16 cellular contexts compared by ENCODE assay signal in the genomic region with DNA sequence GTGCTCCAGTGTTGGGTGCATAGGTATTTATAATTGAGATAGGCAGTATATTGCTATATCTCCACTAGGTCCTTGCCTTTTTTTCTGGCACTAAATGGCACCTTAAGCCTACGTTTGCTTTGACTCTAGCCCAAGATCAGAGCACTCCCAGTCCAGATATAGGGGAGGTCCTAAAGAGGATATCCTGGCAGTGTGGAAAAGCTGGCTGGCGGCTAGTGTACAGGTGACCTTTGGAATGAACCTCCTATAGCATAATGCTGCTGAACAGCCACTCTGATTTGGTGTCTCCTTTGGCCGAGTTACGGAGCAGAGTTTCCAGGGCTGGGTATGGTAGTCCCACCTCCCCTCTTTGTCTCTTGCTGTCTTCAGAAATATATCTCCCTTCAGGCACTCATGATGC.
"Had no signal": no experiment of that assay in that cellular context is flagged by ENCODE, and none has a peak within 500 bp of the region (broad histone marks: within the 10 kb centered on the region; RNA-seq: fewer than 3 reads in every experiment).

No MANE protein-coding gene starts in this region.

- H3K4me3 ChIP-seq: esophagus squamous epithelium, gastroesophageal sphincter, sigmoid colon, skin epidermis, testis, tibial nerve, upper lobe of right lung had no signal

- H3K27ac Mint-ChIP-seq: dendritic cell treated with granulocyte-macrophage colony-stimulating factor and Interleukin-4, amounts not matched to agents 40 ng/mL and 50 ng/mL, for 4 days; effector memory CD8-positive, alpha-beta T cell; natural killer cell had no signal

- ATAC-seq: effector memory CD8-positive, alpha-beta T cell; gastroesophageal sphincter; natural killer cell; upper lobe of right lung had no signal

- H3K36me3 ChIP-seq: esophagus squamous epithelium, gastroesophageal sphincter, sigmoid colon, tibial nerve, upper lobe of right lung had no signal

- H3K27me3 ChIP-seq: esophagus squamous epithelium, gastroesophageal sphincter, sigmoid colon, testis, tibial nerve, upper lobe of right lung had no signal

- DNase-seq: effector memory CD8-positive, alpha-beta T cell; esophagus squamous epithelium; foreskin fibroblast; hippocampal formation; natural killer cell; posterior cingulate gyrus; sigmoid colon; stimulated activated CD4-positive, alpha-beta T cell treated with anti-CD3 and anti-CD28 coated beads, Interleukin-12 subunit alpha, Interleukin-12 subunit beta, amount 100 ng/mL, for 4 hours; stimulated activated naive CD4-positive, alpha-beta T cell treated with Interleukin-2 at 50 U/mL for 16 hours; testis; upper lobe of right lung had no signal

- H3K4me1 ChIP-seq: esophagus squamous epithelium, gastroesophageal sphincter, sigmoid colon, testis, tibial nerve, upper lobe of right lung had no signal

- H3K27me3 Mint-ChIP-seq: dendritic cell treated with granulocyte-macrophage colony-stimulating factor and Interleukin-4, amounts not matched to agents 40 ng/mL and 50 ng/mL, for 4 days; effector memory CD8-positive, alpha-beta T cell had no signal

- H3K27ac ChIP-seq: esophagus squamous epithelium, sigmoid colon, skin epidermis, testis, tibial nerve, upper lobe of right lung had no signal

- H3K9me3 Mint-ChIP-seq: dendritic cell treated with granulocyte-macrophage colony-stimulating factor and Interleukin-4, amounts not matched to agents 40 ng/mL and 50 ng/mL, for 4 days; effector memory CD8-positive, alpha-beta T cell; natural killer cell had no signal

- H3K36me3 Mint-ChIP-seq: natural killer cell had no signal

- H3K4me3 Mint-ChIP-seq: dendritic cell treated with granulocyte-macrophage colony-stimulating factor and Interleukin-4, amounts not matched to agents 40 ng/mL and 50 ng/mL, for 4 days; effector memory CD8-positive, alpha-beta T cell; natural killer cell; neural crest cell had no signal

- H3K9me3 ChIP-seq: esophagus squamous epithelium, gastroesophageal sphincter, sigmoid colon, testis, tibial nerve, upper lobe of right lung had no signal
